In the genomic region with DNA sequence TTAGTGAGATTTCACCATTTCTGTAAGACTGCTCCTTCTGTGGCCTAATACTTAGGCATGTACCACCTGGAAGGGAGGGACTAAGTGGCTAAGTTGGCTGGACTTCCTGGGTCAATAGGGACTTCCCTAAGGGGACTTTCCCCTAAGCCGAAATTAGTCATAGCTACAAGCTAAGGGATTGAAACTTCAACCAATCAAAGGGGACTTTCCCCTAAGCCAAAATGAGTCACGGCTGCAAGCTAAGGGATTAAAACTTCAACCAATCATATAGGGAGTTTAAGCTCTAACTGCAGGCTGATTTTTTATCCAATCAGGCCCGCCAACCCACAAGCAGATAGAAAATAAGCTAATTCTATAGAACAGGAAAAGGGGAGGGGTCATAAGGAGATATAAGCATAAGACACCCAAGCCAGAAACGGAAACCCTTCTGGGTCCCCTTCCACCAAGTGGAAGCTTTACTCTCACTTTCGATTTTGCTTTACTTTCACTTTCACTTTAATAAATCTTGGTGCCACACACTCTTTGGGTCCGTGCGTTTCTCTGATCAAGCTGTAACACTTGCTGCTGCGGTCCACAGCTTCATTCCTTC, we compare ENCODE assay signal across 9 cellular contexts.
DNase-seq lines count a peak whose midpoint lies in the region; ATAC-seq, FAIRE-seq and TF ChIP-seq lines count a peak whose summit lies in the region.
"Had no signal": no experiment of that assay in that cellular context is flagged by ENCODE, and none has a peak within 500 bp of the region (broad histone marks: within the 10 kb centered on the region; RNA-seq: fewer than 3 reads in every experiment).

No MANE protein-coding gene starts in this region.

- peak overlapping the region; percentile 48; the same call in 1 of the 2 replicates for H3K27ac ChIP-seq in MM.1S (ENCODE audit: low read length)

- no peaks in the 10 kb centered on the region for H3K27me3 Mint-ChIP-seq in natural killer cell (ENCODE audit: low read depth in 2 of 2)
- H3K27me3 Mint-ChIP-seq: brain had no signal

- H3K9me2 ChIP-seq in MM.1S (replicated peaks; ENCODE audit: insufficient read depth, low read length) = no peaks in the 10 kb centered on the region

- H2AFZ ChIP-seq in MM.1S (ENCODE audit: low read length) = no peak overlapping the region

- no peaks in the 10 kb centered on the region for H3K79me2 ChIP-seq in MM.1S (ENCODE audit: low read length)

- TF ChIP-seq CTCF in MM.1S (IDR thresholded peaks at IDR 0.05; ENCODE audit: low read length) (no peak), natural killer cell (IDR thresholded peaks at IDR 0.05) (no peak), D721Med (IDR thresholded peaks at IDR 0.05; ENCODE audit: insufficient read depth, missing control alignments) (no peak)

- H3K9me3 Mint-ChIP-seq in natural killer cell = no peaks in the 10 kb centered on the region
- H3K9me3 Mint-ChIP-seq: brain had no signal

- intact Hi-C loops in natural killer cell (cut with micrococcal nuclease) = no loop called here

- H3K27ac Mint-ChIP-seq in natural killer cell = no peak overlapping the region
- H3K27ac Mint-ChIP-seq: brain had no signal

- no peaks in the 10 kb centered on the region for H3K27me3 ChIP-seq in MM.1S (replicated peaks; ENCODE audit: insufficient read depth, low read length)

- H3K36me3 Mint-ChIP-seq in natural killer cell = no peaks in the 10 kb centered on the region
- H3K36me3 Mint-ChIP-seq: brain had no signal

- H4K20me1 ChIP-seq in MM.1S (ENCODE audit: insufficient read depth, low read length) = no peaks in the 10 kb centered on the region

- H3K4me2 ChIP-seq in MM.1S (ENCODE audit: low read depth, low read length) = no peak overlapping the region

- peak overlapping the region; percentile 37 for H3K4me3 Mint-ChIP-seq in natural killer cell

- H3K9me3 ChIP-seq in MM.1S (replicated peaks; ENCODE audit: insufficient read depth, low read length) = no peaks in the 10 kb centered on the region

- FAIRE-seq in D721Med (lab: Jason Lieb, UNC) = no peak

- DNase-seq in NCI-H1417 (lab: John Stamatoyannopoulos, UW) (peak in 2 of 3 experiments; percentile 51 to 55), NCI-H1417 treated with DMSO at 0.1 percent for 48 hours (lab: John Stamatoyannopoulos, UW) (no peak), MM.1S (peak; percentile 88), natural killer cell (no peak), NCI-H1105 treated with DMSO at 0.1 percent for 48 hours (lab: John Stamatoyannopoulos, UW) (no peak), AG08395 (ENCODE audit: low spot score) (no peak), D721Med (ENCODE audit: insufficient read length, low spot score) (no peak)

- peak; percentile 81 for ATAC-seq in HG02571 (IDR thresholded peaks at IDR 0.05; ENCODE audit: unreplicated experiment)
- peak in 1 of 3 donors; percentile 29 for ATAC-seq in natural killer cell

- H3K4me1 ChIP-seq in MM.1S (ENCODE audit: low read length) = peaks cover 5% of the 10 kb centered on the region

- H3K4me1 Mint-ChIP-seq in natural killer cell = peaks cover 0 to 7% of the 10 kb centered on the region in 2 donors

- no peak overlapping the region for H3K4me3 ChIP-seq in MM.1S (ENCODE audit: low read length)

- no peak overlapping the region for H3K9ac ChIP-seq in MM.1S (ENCODE audit: low read length)

- peaks cover 6% of the 10 kb centered on the region for H3F3A ChIP-seq in MM.1S (ENCODE audit: insufficient read depth, low read length)

- H3K36me3 ChIP-seq in MM.1S (replicated peaks; ENCODE audit: insufficient read depth, low read length) = no peaks in the 10 kb centered on the region

Comparison
In these comparisons a context has a peak if more than half of its experiments do, and no peak if none do; other contexts are left out.
1. DNase-seq: peak in NCI-H1417 (2 of 3) and MM.1S (single experiment); none in NCI-H1417 treated with DMSO at 0.1 percent for 48 hours (single experiment), natural killer cell (single experiment), NCI-H1105 treated with DMSO at 0.1 percent for 48 hours (single experiment), AG08395 (single experiment) and D721Med (single experiment).